ENCODE assay signal across 1 cellular context in the genomic region with DNA sequence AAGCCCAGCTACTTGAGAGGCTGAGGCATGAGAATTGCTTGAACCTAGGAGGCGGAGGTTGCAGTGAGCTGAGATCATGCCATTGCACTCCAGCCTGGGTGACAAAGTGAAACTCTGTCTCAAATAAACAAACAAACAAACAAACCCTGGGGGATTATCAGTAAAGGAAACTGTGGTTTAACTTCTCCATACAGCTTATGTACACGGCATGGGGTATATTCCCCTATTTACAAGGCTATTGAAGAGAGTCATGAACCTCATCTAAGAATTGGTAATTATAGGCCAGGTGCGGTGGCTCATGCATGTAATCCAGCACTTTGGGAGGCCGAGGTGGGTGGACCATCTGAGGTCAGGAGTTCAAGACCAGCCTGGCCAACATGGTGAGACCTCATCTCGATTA. TPM values are rescaled to one million over a fixed set of nuclear protein-coding genes. Genes with fewer than 3 reads are reported as not detected.
"Had no signal": no experiment of that assay in that cellular context is flagged by ENCODE, and none has a peak within 500 bp of the region (broad histone marks: within the 10 kb centered on the region; RNA-seq: fewer than 3 reads in every experiment).

No MANE protein-coding gene starts in this region.

RNA-seq across cellular contexts. Expression of a gene that starts 9.9 kb away (rescaled TPM):
- total RNA-seq: activated B cell treated with CpG ODN at 0.5 μM for 24 hours had no signal
